Comparison of ENCODE assay signal across 18 cellular contexts in the genomic region with DNA sequence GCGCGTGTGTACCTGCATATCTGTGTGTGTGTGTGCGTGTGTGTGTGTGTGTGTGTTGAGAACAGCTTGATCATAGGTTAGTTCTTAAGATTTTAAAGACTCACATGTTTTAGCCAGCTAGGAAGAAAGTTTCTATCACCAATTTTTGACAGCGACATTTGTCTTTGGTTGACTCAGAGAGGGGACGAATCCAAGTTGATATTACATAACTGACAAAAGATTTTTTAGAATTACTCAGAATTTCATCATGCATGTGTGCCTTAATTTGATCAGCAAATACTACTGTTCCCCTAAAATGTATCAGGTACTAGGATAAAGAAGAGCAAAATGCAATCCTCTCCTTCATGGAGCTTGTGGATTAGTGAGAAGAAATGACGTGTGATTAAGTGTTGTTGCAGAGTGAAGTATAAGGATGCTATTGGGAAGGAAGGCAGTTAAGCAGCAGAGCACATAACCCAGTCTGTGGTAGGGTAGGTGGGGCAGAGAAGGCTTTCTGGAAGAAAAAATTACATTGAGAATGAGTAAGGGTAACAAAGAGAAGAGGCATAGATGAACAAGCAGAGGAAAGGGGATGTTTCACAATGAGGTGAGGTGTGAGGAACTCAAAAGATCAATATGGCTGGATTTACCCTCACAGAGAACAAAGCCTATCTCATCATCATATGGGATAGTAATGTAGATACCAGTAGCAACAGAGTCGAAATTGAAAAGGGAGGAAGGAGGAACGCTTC.
A peak's percentile ranks its signal among the peaks of the same experiment; 100 is the strongest.
DNase-seq lines count a peak whose midpoint lies in the region; ATAC-seq and TF ChIP-seq lines count a peak whose summit lies in the region.
"Had no signal": no experiment of that assay in that cellular context is flagged by ENCODE, and none has a peak within 500 bp of the region (broad histone marks: within the 10 kb centered on the region; RNA-seq: fewer than 3 reads in every experiment).

No MANE protein-coding gene starts in this region.

- no peak for DNase-seq in activated naive CD4-positive, alpha-beta T cell treated with anti-CD3 and anti-CD28 coated beads, Interleukin-2, amount 50 U/mL, for 72 hours (ENCODE audit: low spot score in 2 of 2)
- no peak for DNase-seq in activated naive CD4-positive, alpha-beta T cell treated with anti-CD3 and anti-CD28 coated beads, Interleukin-2, amount 50 U/mL, for 16 hours
- DNase-seq in WTC11 (ENCODE audit: low spot score): no peak
- DNase-seq in fibroblast of lung (ENCODE audit: low read depth in 2 of 2): peak; percentile 56 to 76
- DNase-seq: activated effector memory CD4-positive, alpha-beta T cell treated with Interleukin-2 at 50 U/mL for 16 hours; body of pancreas; heart right ventricle; islet precursor cell; NCI-H187; NCI-H524; sigmoid colon had no signal

- TF ChIP-seq CTCF in WTC11 (IDR thresholded peaks at IDR 0.05): no peak
- no peak for TF ChIP-seq CTCF in fibroblast of lung (conservative IDR thresholded peaks at IDR 0.05 in 1 of 2, IDR thresholded peaks at IDR 0.05 in 1 of 2; ENCODE audit: low read depth in 1 of 2, low read length in 2 of 2)

- H4K20me1 ChIP-seq in fibroblast of lung (ENCODE audit: control insufficient read depth, extremely low read depth, insufficient read depth, low read length): no peaks in the 10 kb centered on the region

- no peaks in the 10 kb centered on the region for H3K27me3 Mint-ChIP-seq in WTC11 (ENCODE audit: low read depth)
- H3K27me3 Mint-ChIP-seq in stimulated activated memory B cell treated with anti-CD40 and anti-IgM and Interleukin-4, amounts not matched to agents 10 μg/mL and 1 μg/mL and 100 μg/mL, for 72 hours: no peaks in the 10 kb centered on the region
- H3K27me3 Mint-ChIP-seq: dendritic cell treated with granulocyte-macrophage colony-stimulating factor and Interleukin-4, amounts not matched to agents 40 ng/mL and 50 ng/mL, for 4 days had no signal

- no peaks in the 10 kb centered on the region for H3K9me3 Mint-ChIP-seq in activated naive CD4-positive, alpha-beta T cell treated with anti-CD3 and anti-CD28 coated beads, Interleukin-2, amount 50 U/mL, for 72 hours
- H3K9me3 Mint-ChIP-seq in WTC11: no peaks in the 10 kb centered on the region
- no peaks in the 10 kb centered on the region for H3K9me3 Mint-ChIP-seq in stimulated activated memory B cell treated with anti-CD40 and anti-IgM and Interleukin-4, amounts not matched to agents 10 μg/mL and 1 μg/mL and 100 μg/mL, for 72 hours
- H3K9me3 Mint-ChIP-seq: dendritic cell treated with granulocyte-macrophage colony-stimulating factor and Interleukin-4, amounts not matched to agents 40 ng/mL and 50 ng/mL, for 4 days had no signal

- peaks cover 11% of the 10 kb centered on the region for H3K4me1 ChIP-seq in fibroblast of lung (ENCODE audit: control insufficient read depth, extremely low read depth, insufficient read depth, low read length)
- H3K4me1 ChIP-seq: body of pancreas had no signal

- H3K9me3 ChIP-seq in fibroblast of lung (ENCODE audit: control insufficient read depth, insufficient read depth, low read depth, low read length): no peaks in the 10 kb centered on the region
- H3K9me3 ChIP-seq: body of pancreas, heart right ventricle, neutrophil, sigmoid colon, thoracic aorta had no signal

- H3K27me3 ChIP-seq in fibroblast of lung (ENCODE audit: control insufficient read depth, insufficient read depth, low read length): no peaks in the 10 kb centered on the region
- H3K27me3 ChIP-seq: body of pancreas, heart right ventricle, neutrophil, sigmoid colon had no signal

- H3K4me3 ChIP-seq in fibroblast of lung (replicated peaks in 1 of 4; ENCODE audit: control extremely low read depth in 1 of 4, insufficient read depth in 1 of 4, low read depth in 3 of 4, low read length in 4 of 4): no peak overlapping the region
- H3K4me3 ChIP-seq: body of pancreas, heart right ventricle, sigmoid colon, thoracic aorta had no signal

- no peaks in the 10 kb centered on the region for H3K4me1 Mint-ChIP-seq in WTC11
- peaks cover 33% of the 10 kb centered on the region for H3K4me1 Mint-ChIP-seq in stimulated activated memory B cell treated with anti-CD40 and anti-IgM and Interleukin-4, amounts not matched to agents 10 μg/mL and 1 μg/mL and 100 μg/mL, for 72 hours

- peaks cover 7% of the 10 kb centered on the region for H3K36me3 ChIP-seq in fibroblast of lung (ENCODE audit: control insufficient read depth, insufficient read depth, low read length)
- H3K36me3 ChIP-seq: thoracic aorta had no signal

- no peak overlapping the region for H3K4me2 ChIP-seq in fibroblast of lung (ENCODE audit: extremely low read depth, insufficient read depth, low read length)

- H2AFZ ChIP-seq in fibroblast of lung (ENCODE audit: low read length): no peak overlapping the region

- H3K27ac Mint-ChIP-seq in activated naive CD4-positive, alpha-beta T cell treated with anti-CD3 and anti-CD28 coated beads, Interleukin-2, amount 50 U/mL, for 72 hours: peak overlapping the region; percentile 34 to 88
- H3K27ac Mint-ChIP-seq in WTC11: 0 out of 2 replicates have a peak overlapping the region, but pooled peaks have one; percentile 7
- peak overlapping the region; percentile 21 for H3K27ac Mint-ChIP-seq in stimulated activated memory B cell treated with anti-CD40 and anti-IgM and Interleukin-4, amounts not matched to agents 10 μg/mL and 1 μg/mL and 100 μg/mL, for 72 hours
- H3K27ac Mint-ChIP-seq: dendritic cell treated with granulocyte-macrophage colony-stimulating factor and Interleukin-4, amounts not matched to agents 40 ng/mL and 50 ng/mL, for 4 days had no signal

- no peak overlapping the region for H3K4me3 Mint-ChIP-seq in WTC11
- H3K4me3 Mint-ChIP-seq in stimulated activated memory B cell treated with anti-CD40 and anti-IgM and Interleukin-4, amounts not matched to agents 10 μg/mL and 1 μg/mL and 100 μg/mL, for 72 hours: no peak overlapping the region
- H3K4me3 Mint-ChIP-seq: dendritic cell treated with granulocyte-macrophage colony-stimulating factor and Interleukin-4, amounts not matched to agents 40 ng/mL and 50 ng/mL, for 4 days had no signal

- ATAC-seq in activated naive CD4-positive, alpha-beta T cell treated with anti-CD3 and anti-CD28 coated beads, Interleukin-2, amount 50 U/mL, for 72 hours: peak; percentile 41 to 65
- ATAC-seq in WTC11 (no peak), HG02852 (IDR thresholded peaks at IDR 0.05; ENCODE audit: unreplicated experiment) (no peak), GM18519 (IDR thresholded peaks at IDR 0.05; ENCODE audit: low FRiP score, unreplicated experiment) (no peak), HG03432 (IDR thresholded peaks at IDR 0.05; ENCODE audit: unreplicated experiment) (no peak)
- ATAC-seq in stimulated activated memory B cell treated with anti-CD40 and anti-IgM and Interleukin-4, amounts not matched to agents 10 μg/mL and 1 μg/mL and 100 μg/mL, for 72 hours: no peak
- ATAC-seq: body of pancreas had no signal

- peak overlapping the region; percentile 27 for H3K27ac ChIP-seq in fibroblast of lung (ENCODE audit: insufficient read depth, low read length)
- H3K27ac ChIP-seq: body of pancreas, heart right ventricle, neutrophil, sigmoid colon, thoracic aorta had no signal

- peaks cover 8% of the 10 kb centered on the region for H3K79me2 ChIP-seq in fibroblast of lung (ENCODE audit: control insufficient read depth, insufficient read depth, low read length)

- CTCF ChIA-PET in WTC11 (lab: Charles Lee): interaction anchor here (0.9 kb wide), 1 partner anchor 8 kb away, joined by 3 read pairs; no protein-coding TSS in a partner anchor

- peaks cover 7 to 34% of the 10 kb centered on the region in 2 donors for H3K36me3 Mint-ChIP-seq in activated naive CD4-positive, alpha-beta T cell treated with anti-CD3 and anti-CD28 coated beads, Interleukin-2, amount 50 U/mL, for 72 hours
- H3K36me3 Mint-ChIP-seq in WTC11: peaks cover 11% of the 10 kb centered on the region; the same call in 1 of the 2 replicates
- H3K36me3 Mint-ChIP-seq in stimulated activated memory B cell treated with anti-CD40 and anti-IgM and Interleukin-4, amounts not matched to agents 10 μg/mL and 1 μg/mL and 100 μg/mL, for 72 hours: peaks cover 50% of the 10 kb centered on the region

- POLR2A ChIA-PET in WTC11 (lab: Charles Lee): interaction anchor here (0.8 to 1.1 kb wide), 2 partner anchors 19 to 236 kb away, joined by 3 read pairs; a partner anchor contains a TSS

- H3K9ac ChIP-seq in fibroblast of lung (ENCODE audit: insufficient read depth, low read length): no peak overlapping the region

TF ChIP-seq in WTC11, 78 proteins besides CTCF, POLR2A, EP300 and RAD21:
- TF ChIP-seq ZNF671 (CRISPR knock-in tag; IDR thresholded peaks at IDR 0.05): no peak
TF ChIP-seq in WTC11: peak in this region for 0.

Comparison
In these comparisons a context has a peak if more than half of its experiments do, and no peak if none do; other contexts are left out.
1. ATAC-seq: peak in activated naive CD4-positive, alpha-beta T cell treated with anti-CD3 and anti-CD28 coated beads, Interleukin-2, amount 50 U/mL, for 72 hours (2 of 2); none in WTC11 (single experiment), stimulated activated memory B cell treated with anti-CD40 and anti-IgM and Interleukin-4, amounts not matched to agents 10 μg/mL and 1 μg/mL and 100 μg/mL, for 72 hours (single experiment), HG02852 (single experiment), GM18519 (single experiment) and HG03432 (single experiment).
2. DNase-seq: peak in fibroblast of lung (2 of 2); none in activated naive CD4-positive, alpha-beta T cell treated with anti-CD3 and anti-CD28 coated beads, Interleukin-2, amount 50 U/mL, for 72 hours (0 of 2), activated naive CD4-positive, alpha-beta T cell treated with anti-CD3 and anti-CD28 coated beads, Interleukin-2, amount 50 U/mL, for 16 hours (single experiment) and WTC11 (single experiment).
3. H3K27ac Mint-ChIP-seq: peak in every context shown above with its lines; median percentile 61 in activated naive CD4-positive, alpha-beta T cell treated with anti-CD3 and anti-CD28 coated beads, Interleukin-2, amount 50 U/mL, for 72 hours; 21 in stimulated activated memory B cell treated with anti-CD40 and anti-IgM and Interleukin-4, amounts not matched to agents 10 μg/mL and 1 μg/mL and 100 μg/mL, for 72 hours; 7 in WTC11.